Comparison of ENCODE assay signal across 8 cellular contexts in the genomic region with DNA sequence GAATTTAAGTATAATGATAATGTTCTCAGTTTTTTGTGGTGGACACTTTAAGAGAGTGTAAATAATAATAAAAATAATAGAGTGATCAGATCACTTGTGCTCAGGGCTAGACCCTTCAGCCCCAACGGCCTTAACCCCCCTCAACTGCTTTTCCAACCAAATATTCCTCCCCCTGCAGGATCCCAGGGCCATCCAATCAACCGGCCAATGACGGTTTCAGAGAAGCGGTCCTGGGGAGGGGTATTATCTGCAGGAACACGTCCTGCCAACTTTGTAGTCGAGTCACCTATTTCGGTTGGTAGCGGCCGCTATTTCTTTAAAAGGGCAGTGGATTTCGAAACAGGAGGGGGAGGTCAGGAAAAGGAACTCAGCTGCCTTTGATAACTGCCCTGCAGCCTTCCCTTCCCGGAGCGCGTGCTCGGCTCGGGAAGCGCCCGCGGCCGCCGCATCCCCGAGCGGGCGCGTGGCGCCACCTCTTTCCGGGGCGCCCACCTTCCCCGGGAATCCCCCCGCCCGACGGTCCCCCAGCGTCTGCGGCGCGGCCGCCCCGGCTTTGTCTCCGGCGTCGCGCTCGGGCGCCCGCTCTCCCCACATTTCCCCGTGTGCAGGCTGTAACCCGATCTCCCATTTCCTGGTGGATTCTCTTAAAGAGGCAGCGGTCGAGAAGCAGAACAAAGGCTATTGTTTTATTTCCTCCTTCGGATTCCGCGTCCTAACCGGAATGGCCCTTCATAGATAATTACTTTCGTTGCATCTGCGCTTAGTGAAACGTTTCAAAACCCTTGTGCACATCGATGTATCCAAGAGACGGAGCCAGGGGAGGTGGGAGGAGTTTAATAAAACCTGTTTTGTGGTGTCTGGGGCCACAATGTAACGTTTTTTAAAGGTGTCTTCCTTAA. TPM values are rescaled to one million over a fixed set of nuclear protein-coding genes. Genes with fewer than 3 reads are reported as not detected.
DNase-seq lines count a peak whose midpoint lies in the region; ATAC-seq, FAIRE-seq and TF ChIP-seq lines count a peak whose summit lies in the region.

No MANE protein-coding gene starts in this region.

- peaks cover 9% of the 10 kb centered on the region for H3K27me3 Mint-ChIP-seq in nephron progenitor cell (ENCODE audit: low read depth, poor library complexity)

- peaks cover 27% of the 10 kb centered on the region for H3K9me3 Mint-ChIP-seq in nephron progenitor cell

- H3K9ac ChIP-seq in KMS-11: peak overlapping the region; percentile 93
- peak overlapping the region; percentile 96 to 98 for H3K9ac ChIP-seq in stomach smooth muscle (ENCODE audit: low read length in 2 of 2)

- H3K4me1 ChIP-seq in DOHH2 (ENCODE audit: control insufficient read depth, low read length) (peaks cover 37% of the 10 kb centered on the region), KMS-11 (ENCODE audit: low read depth, poor library complexity, severe bottlenecking) (peaks cover 14% of the 10 kb centered on the region), stomach smooth muscle (ENCODE audit: control insufficient read depth, insufficient read depth, low read length) (peaks cover 12% of the 10 kb centered on the region)

- peak; percentile 86 for DNase-seq in RCC 7860 (ENCODE audit: low spot score)
- peak; percentile 44 for DNase-seq in activated effector memory CD4-positive, alpha-beta T cell treated with Interleukin-2 at 50 U/mL for 16 hours
- peak; percentile 88 for DNase-seq in fibroblast of the aortic adventitia (ENCODE audit: low read depth)
- peak; percentile 81 for DNase-seq in nephron progenitor cell

- peaks cover 17% of the 10 kb centered on the region for H3K36me3 Mint-ChIP-seq in nephron progenitor cell (ENCODE audit: low read depth)

- H3K4me2 ChIP-seq in DOHH2 (ENCODE audit: low read length) (peak overlapping the region; percentile 72), KMS-11 (peak overlapping the region; percentile 62)

- H3K9me3 ChIP-seq in DOHH2 (ENCODE audit: control insufficient read depth, insufficient read depth, low read length): no peaks in the 10 kb centered on the region
- no peaks in the 10 kb centered on the region for H3K9me3 ChIP-seq in stomach smooth muscle (ENCODE audit: control insufficient read depth in 2 of 2, low read length in 2 of 2)

- peak overlapping the region; percentile 83 for H3K4me3 ChIP-seq in DOHH2 (ENCODE audit: low read length)
- no peak overlapping the region for H3K4me3 ChIP-seq in KMS-11 (IDR thresholded peaks at IDR 0.05; ENCODE audit: insufficient read depth, low read depth, low read length)
- H3K4me3 ChIP-seq in fibroblast of the aortic adventitia (ENCODE audit: low read depth, low read length): peak overlapping the region; percentile 97
- H3K4me3 ChIP-seq in stomach smooth muscle (ENCODE audit: low read length in 2 of 2): peak overlapping the region; percentile 91 to 97

- ATAC-seq in GM21737 (IDR thresholded peaks at IDR 0.05; ENCODE audit: unreplicated experiment): peak; percentile 33

- peak overlapping the region; percentile 100 for H3K27ac Mint-ChIP-seq in nephron progenitor cell

- H2AFZ ChIP-seq in KMS-11 (ENCODE audit: low read depth): peak overlapping the region; percentile 70

- H3K36me3 ChIP-seq in DOHH2 (ENCODE audit: control insufficient read depth, low read length) (no peaks in the 10 kb centered on the region), KMS-11 (ENCODE audit: insufficient read depth) (no peaks in the 10 kb centered on the region), stomach smooth muscle (ENCODE audit: control insufficient read depth in 2 of 2, insufficient read depth in 2 of 2, low read length in 2 of 2) (no peaks in the 10 kb centered on the region)

- peak overlapping the region; percentile 95 for H3K4me3 Mint-ChIP-seq in nephron progenitor cell

- no peaks in the 10 kb centered on the region for H4K20me1 ChIP-seq in DOHH2 (ENCODE audit: control insufficient read depth, insufficient read depth, low read depth, low read length)
- no peaks in the 10 kb centered on the region for H4K20me1 ChIP-seq in KMS-11 (ENCODE audit: insufficient read depth)

- peaks cover 17% of the 10 kb centered on the region for H3K27me3 ChIP-seq in DOHH2 (ENCODE audit: control insufficient read depth, low read length)
- H3K27me3 ChIP-seq in KMS-11 (ENCODE audit: insufficient read depth, low read depth): no peaks in the 10 kb centered on the region
- no peaks in the 10 kb centered on the region for H3K27me3 ChIP-seq in stomach smooth muscle (ENCODE audit: control insufficient read depth in 1 of 2, insufficient read depth in 2 of 2, low read length in 2 of 2)

- no peaks in the 10 kb centered on the region for H3K9me2 ChIP-seq in DOHH2 (replicated peaks; ENCODE audit: control insufficient read depth, low read length)

- peaks cover 25% of the 10 kb centered on the region for H3K79me2 ChIP-seq in DOHH2 (ENCODE audit: control insufficient read depth, low read length)
- peaks cover 27% of the 10 kb centered on the region; the same call in 1 of the 2 replicates for H3K79me2 ChIP-seq in KMS-11 (ENCODE audit: insufficient read depth, low read depth)

- H3K4me1 Mint-ChIP-seq in nephron progenitor cell: peaks cover 40% of the 10 kb centered on the region

- H3F3A ChIP-seq in DOHH2 (ENCODE audit: control insufficient read depth, insufficient read depth): peaks cover 29% of the 10 kb centered on the region

- FAIRE-seq in RCC 7860 (lab: Jason Lieb, UNC): peak; percentile 49

- TF ChIP-seq CTCF in DOHH2 (IDR thresholded peaks at IDR 0.05; ENCODE audit: low read depth, low read length, poor library complexity, severe bottlenecking) (no peak), KMS-11 (conservative IDR thresholded peaks at IDR 0.05; ENCODE audit: low read depth, low read length) (no peak), fibroblast of the aortic adventitia (IDR thresholded peaks at IDR 0.05; ENCODE audit: insufficient read depth, low read length) (peak; percentile 14), nephron progenitor cell (IDR thresholded peaks at IDR 0.05) (no peak)

- H3K27ac ChIP-seq in DOHH2 (ENCODE audit: low read depth, low read length): peak overlapping the region; percentile 68
- H3K27ac ChIP-seq in KMS-11: peak overlapping the region; percentile 93
- peak overlapping the region; percentile 96 for H3K27ac ChIP-seq in stomach smooth muscle (ENCODE audit: low read length)

RNA-seq across cellular contexts. Expression of gene ETV6, which starts 0.7 kb away (rescaled TPM):
- total RNA-seq in fibroblast of the aortic adventitia (ENCODE audit: low replicate concordance): 6.1 and 14.7 TPM in 2 replicates
